In genomic region chr16:67245674-67246080, GRCh38 we compare ENCODE assay signal across 8 cellular contexts. TPM values are rescaled to one million over a fixed set of nuclear protein-coding genes. Genes with fewer than 3 reads are reported as not detected.
DNase-seq lines count a peak whose midpoint lies in the region; ATAC-seq and TF ChIP-seq lines count a peak whose summit lies in the region.

No MANE protein-coding gene starts in this region.

- H3K4me3 Mint-ChIP-seq in naive thymus-derived CD4-positive, alpha-beta T cell, result peak overlapping the region; percentile 40 to 96 (median 75)

- peak overlapping the region in 4 of 9 donors; percentile 70 to 96 (median 92) for H3K27ac Mint-ChIP-seq in naive thymus-derived CD4-positive, alpha-beta T cell

- no peaks in the 10 kb centered on the region for H3K36me3 ChIP-seq in naive thymus-derived CD4-positive, alpha-beta T cell (ENCODE audit: control insufficient read depth in 2 of 3, insufficient read depth in 3 of 3, low read length in 3 of 3)

- H3K9me3 ChIP-seq in AG04450 (ENCODE audit: control insufficient read depth, insufficient read depth, low read length), result no peaks in the 10 kb centered on the region; the same call in 1 of the 2 replicates
- H3K9me3 ChIP-seq in naive thymus-derived CD4-positive, alpha-beta T cell (ENCODE audit: control insufficient read depth in 2 of 3, low read length in 3 of 3), result no peaks in the 10 kb centered on the region

- POLR2A ChIA-PET in AG04450 (lab: Yijun Ruan, JAX), result interaction anchor here (0.6 to 2.3 kb wide), 8 partner anchors 10 to 39 kb away, joined by 3 to 8 read pairs (median 4); partner anchors contain the start of gene TMEM208
- POLR2A ChIA-PET in naive thymus-derived CD4-positive, alpha-beta T cell (lab: Charles Lee), result interaction anchor here (1.4 to 2.8 kb wide), 5 partner anchors 15 to 86 kb away, joined by 3 to 20 read pairs (median 6); partner anchors contain the start of genes FBXL8, TMEM208 and TRADD

- TF ChIP-seq EP300 in Ishikawa (IDR thresholded peaks at IDR 0.05; ENCODE audit: borderline replicate concordance), result no peak

- no peak for TF ChIP-seq RAD21 in Ishikawa (IDR thresholded peaks at IDR 0.05; ENCODE audit: low read depth)

- H3K27me3 ChIP-seq in AG04450 (ENCODE audit: control insufficient read depth, insufficient read depth, low read length), result no peaks in the 10 kb centered on the region
- H3K27me3 ChIP-seq in naive thymus-derived CD4-positive, alpha-beta T cell (ENCODE audit: control insufficient read depth in 2 of 2, insufficient read depth in 2 of 2, low read length in 2 of 2), result no peaks in the 10 kb centered on the region

- DNase-seq in AG04450 (ENCODE audit: low read depth, low spot score) (no peak), cerebellum (ENCODE audit: low spot score) (no peak), COLO829 (ENCODE audit: low spot score) (no peak), NCI-H526 (lab: John Stamatoyannopoulos, UW) (no peak)
- no peak for DNase-seq in naive thymus-derived CD4-positive, alpha-beta T cell

- H3K4me1 Mint-ChIP-seq in naive thymus-derived CD4-positive, alpha-beta T cell, result peaks cover 37 to 60% (median 45%) of the 10 kb centered on the region in 7 donors

- CTCF ChIA-PET in AG04450 (lab: Charles Lee), result interaction anchor here (0.6 kb wide), 1 partner anchor 253 kb away, joined by 3 read pairs; no protein-coding TSS in a partner anchor
- CTCF ChIA-PET in naive thymus-derived CD4-positive, alpha-beta T cell (lab: Charles Lee), result no interaction called here

- no peaks in the 10 kb centered on the region for H3K36me3 Mint-ChIP-seq in naive thymus-derived CD4-positive, alpha-beta T cell

- ATAC-seq in naive thymus-derived CD4-positive, alpha-beta T cell, result no peak
- ATAC-seq in GM18517 (IDR thresholded peaks at IDR 0.05; ENCODE audit: unreplicated experiment), result no peak

- peaks cover 0 to 19% (median 0%) of the 10 kb centered on the region in 5 donors for H3K27me3 Mint-ChIP-seq in naive thymus-derived CD4-positive, alpha-beta T cell

- H3K4me1 ChIP-seq in naive thymus-derived CD4-positive, alpha-beta T cell (ENCODE audit: control insufficient read depth in 2 of 2, insufficient read depth in 2 of 2, low read length in 2 of 2), result peaks cover 31 to 39% of the 10 kb centered on the region in 2 donors

- TF ChIP-seq CTCF in AG04450 (IDR thresholded peaks at IDR 0.05; ENCODE audit: low read depth, low read length), result no peak

- intact Hi-C loops in naive thymus-derived CD4-positive, alpha-beta T cell (cut with micrococcal nuclease), result loop anchor here (2.0 to 10.0 kb wide), 6 partner anchors 33 to 1887 kb away; partner anchors contain the start of genes PLEKHG4 (in 2 of the 2), AGRP (in 1 of the 2), ATP6V0D1 (in 1 of the 2) and CENPT (in 1 of the 2)

- H3K27ac ChIP-seq in AG04450 (ENCODE audit: low read depth, low read length) (peak overlapping the region; percentile 90), cingulate gyrus (ENCODE audit: low read depth, low read length) (peak overlapping the region; percentile 47)
- H3K27ac ChIP-seq in naive thymus-derived CD4-positive, alpha-beta T cell (ENCODE audit: low read depth, low read length), result peak overlapping the region; percentile 57

- H3K9me3 Mint-ChIP-seq in naive thymus-derived CD4-positive, alpha-beta T cell, result no peaks in the 10 kb centered on the region

- H3K4me3 ChIP-seq in AG04450 (ENCODE audit: low read depth, low read length), result peak overlapping the region; percentile 86
- no peak overlapping the region for H3K4me3 ChIP-seq in naive thymus-derived CD4-positive, alpha-beta T cell (ENCODE audit: low read length)

TF ChIP-seq in Ishikawa, 13 proteins besides CTCF, POLR2A, EP300 and RAD21:
- TF ChIP-seq USF1 (IDR thresholded peaks at IDR 0.05), result peak; percentile 91; the same call in 1 of the 2 replicates
- no peak for TF ChIP-seq FOXM1 (IDR thresholded peaks at IDR 0.05; ENCODE audit: borderline replicate concordance, low read depth)
- TF ChIP-seq REST (IDR thresholded peaks at IDR 0.05; ENCODE audit: low read depth), result no peak
- no peak for TF ChIP-seq TCF12 (IDR thresholded peaks at IDR 0.05; ENCODE audit: low read depth)

RNA-seq across cellular contexts. Expression of gene FHOD1, which starts 1.6 kb away (rescaled TPM):
- 21.2 and 25.4 TPM in 2 replicates for polyA plus RNA-seq in AG04450 (2011; rRNA removed)
- polyA minus RNA-seq in AG04450 (2011; rRNA and poly(A)+ RNA removed), result 33.5 and 48.0 TPM in 2 replicates
- total RNA-seq in naive thymus-derived CD4-positive, alpha-beta T cell, result 10 to 100 TPM; 23.7 to 81.7 (median 35.1) TPM
- 1 to 10 TPM; 3.6 to 3.7 TPM for polyA plus RNA-seq in naive thymus-derived CD4-positive, alpha-beta T cell
- total RNA-seq in cerebellum, result 5.8 TPM

RNA-seq across cellular contexts. Expression of gene SLC9A5, which starts 3.1 kb away (rescaled TPM):
- 2.4 and 3.1 TPM in 2 replicates for polyA plus RNA-seq in AG04450 (2011; rRNA removed)
- polyA minus RNA-seq in AG04450 (2011; rRNA and poly(A)+ RNA removed), result 2.8 and 3.4 TPM in 2 replicates
- total RNA-seq in naive thymus-derived CD4-positive, alpha-beta T cell, result 1 to 10 TPM; 1.7 to 3.7 (median 2.2) TPM
- under 1 TPM; 0.11 to 0.18 TPM for polyA plus RNA-seq in naive thymus-derived CD4-positive, alpha-beta T cell
- total RNA-seq in cerebellum, result 3.9 TPM

RNA-seq across cellular contexts. Expression of gene TMEM208, which starts 18.7 kb away (rescaled TPM):
- 38.5 and 46.8 TPM in 2 replicates for polyA plus RNA-seq in AG04450 (2011; rRNA removed)
- 33.9 and 34.9 TPM in 2 replicates for polyA minus RNA-seq in AG04450 (2011; rRNA and poly(A)+ RNA removed)
- total RNA-seq in naive thymus-derived CD4-positive, alpha-beta T cell, result 10 to 100 TPM; 27.6 to 44.8 (median 32.7) TPM
- 10 to 100 TPM; 79.7 to 88.3 TPM for polyA plus RNA-seq in naive thymus-derived CD4-positive, alpha-beta T cell
- 10.7 TPM for total RNA-seq in cerebellum

RNA-seq across cellular contexts. Expression of gene PLEKHG4, which starts 33.7 kb away (rescaled TPM):
- polyA plus RNA-seq in AG04450 (2011; rRNA removed), result 17.2 and 23.3 TPM in 2 replicates
- polyA minus RNA-seq in AG04450 (2011; rRNA and poly(A)+ RNA removed), result 14.1 and 22.3 TPM in 2 replicates
- total RNA-seq in naive thymus-derived CD4-positive, alpha-beta T cell, result 10 to 100 TPM; 18.9 to 32.3 (median 26.1) TPM
- polyA plus RNA-seq in naive thymus-derived CD4-positive, alpha-beta T cell, result 1 to 10 TPM; 6.2 to 9.1 TPM
- 3.9 TPM for total RNA-seq in cerebellum

RNA-seq across cellular contexts. Expression of gene ELMO3, which starts 46.7 kb away (rescaled TPM):
- polyA plus RNA-seq in AG04450 (2011; rRNA removed), result 0.57 and 0.74 TPM in 2 replicates
- 0.48 and 0.64 TPM in 2 replicates for polyA minus RNA-seq in AG04450 (2011; rRNA and poly(A)+ RNA removed)
- 1 to 10 TPM; 2.6 to 9.1 (median 7.5) TPM for total RNA-seq in naive thymus-derived CD4-positive, alpha-beta T cell
- polyA plus RNA-seq in naive thymus-derived CD4-positive, alpha-beta T cell, result under 1 TPM in 1 of 2 donors, not detected in 1; 0.07 TPM
- 0.54 TPM for total RNA-seq in cerebellum
